In genomic region chr16:56264609-56264972, GRCh38 we compare ENCODE assay signal across 22 cellular contexts.
A peak's percentile ranks its signal among the peaks of the same experiment; 100 is the strongest.
DNase-seq lines count a peak whose midpoint lies in the region; ATAC-seq, FAIRE-seq and TF ChIP-seq lines count a peak whose summit lies in the region.
"Had no signal": no experiment of that assay in that cellular context is flagged by ENCODE, and none has a peak within 500 bp of the region (broad histone marks: within the 10 kb centered on the region; RNA-seq: fewer than 3 reads in every experiment).

No MANE protein-coding gene starts in this region.

- no peaks in the 10 kb centered on the region for H3K9me3 Mint-ChIP-seq in stimulated activated effector memory CD8-positive, alpha-beta T cell treated with anti-CD3 and anti-CD28 coated beads, Interleukin-12 subunit alpha, Interleukin-12 subunit beta, amount 100 ng/mL, for 72 hours
- H3K9me3 Mint-ChIP-seq in activated T-helper 1 cell treated with anti-CD3 and anti-CD28 coated beads, Interleukin-12 subunit alpha, Interleukin-12 subunit beta, Interleukin-2, Interleukin-4 antibody, amounts not matched to agents 30 ng/mL and 10 ng/mL and 1 ng/mL, durations not matched to agents 14 hours and 24 hours and 36 hours = no peaks in the 10 kb centered on the region
- H3K9me3 Mint-ChIP-seq in MCF 10A (ENCODE audit: unreplicated experiment) = no peaks in the 10 kb centered on the region
- H3K9me3 Mint-ChIP-seq: activated CD8-positive, alpha-beta T cell treated with anti-CD3 and anti-CD28 coated beads for 36 hours; CD4-positive, alpha-beta T cell; naive thymus-derived CD4-positive, alpha-beta T cell had no signal

- FAIRE-seq in K562 (lab: Jason Lieb, UNC) (no peak), kidney (lab: Jason Lieb, UNC) (peak; percentile 45)

- peaks cover 71% of the 10 kb centered on the region for H3K4me1 ChIP-seq in DND-41 (ENCODE audit: insufficient read depth, low read length)
- H3K4me1 ChIP-seq in K562 (replicated peaks in 1 of 2; ENCODE audit: control insufficient read depth in 2 of 2, insufficient read depth in 2 of 2, low read length in 2 of 2) = peaks cover 22 to 47% of the 10 kb centered on the region in 2 experiments
- H3K4me1 ChIP-seq in kidney (ENCODE audit: control insufficient read depth in 1 of 2, insufficient read depth in 1 of 2, low read depth in 1 of 2, low read length in 2 of 2) = peaks cover 0 to 3% of the 10 kb centered on the region in 2 donors
- H3K4me1 ChIP-seq: colonic mucosa, gastrocnemius medialis, upper lobe of left lung had no signal

- intact Hi-C loops in K562 (cut with micrococcal nuclease) (loop anchor here (5.0 kb wide), 1 partner anchor 53 kb away; no protein-coding TSS in a partner anchor), kidney (cut with DNase I) (no loop called here), MCF 10A (cut with micrococcal nuclease) (no loop called here)
- intact Hi-C loops in activated T-helper 1 cell treated with anti-CD3 and anti-CD28 coated beads, Interleukin-12 subunit alpha, Interleukin-12 subunit beta, Interleukin-2, Interleukin-4 antibody, amounts not matched to agents 30 ng/mL and 10 ng/mL and 1 ng/mL, durations not matched to agents 14 hours and 24 hours and 36 hours (cut with micrococcal nuclease) = no loop called here

- H3K36me3 Mint-ChIP-seq in stimulated activated effector memory CD8-positive, alpha-beta T cell treated with anti-CD3 and anti-CD28 coated beads, Interleukin-12 subunit alpha, Interleukin-12 subunit beta, amount 100 ng/mL, for 72 hours = no peaks in the 10 kb centered on the region
- H3K36me3 Mint-ChIP-seq in activated T-helper 1 cell treated with anti-CD3 and anti-CD28 coated beads, Interleukin-12 subunit alpha, Interleukin-12 subunit beta, Interleukin-2, Interleukin-4 antibody, amounts not matched to agents 30 ng/mL and 10 ng/mL and 1 ng/mL, durations not matched to agents 14 hours and 24 hours and 36 hours (ENCODE audit: low read depth) = peaks cover 1% of the 10 kb centered on the region
- peaks cover 5% of the 10 kb centered on the region for H3K36me3 Mint-ChIP-seq in MCF 10A (ENCODE audit: insufficient read depth, unreplicated experiment)
- H3K36me3 Mint-ChIP-seq: naive thymus-derived CD4-positive, alpha-beta T cell had no signal

- ATAC-seq in DND-41 (ENCODE audit: insufficient read depth, low read depth) (no peak), K562 (no peak), HG02870 (IDR thresholded peaks at IDR 0.05; ENCODE audit: unreplicated experiment) (no peak)
- ATAC-seq in stimulated activated effector memory CD8-positive, alpha-beta T cell treated with anti-CD3 and anti-CD28 coated beads, Interleukin-12 subunit alpha, Interleukin-12 subunit beta, amount 100 ng/mL, for 72 hours = no peak
- ATAC-seq: activated CD8-positive, alpha-beta T cell treated with anti-CD3 and anti-CD28 coated beads for 36 hours; gastrocnemius medialis; naive thymus-derived CD4-positive, alpha-beta T cell; stimulated activated naive CD8-positive, alpha-beta T cell treated with anti-CD3 and anti-CD28 coated beads, Interleukin-15, Interleukin-2, amounts not matched to agents 100 U/mL and 50 U/mL, for 24 hours had no signal

- TF ChIP-seq CTCF in DND-41 (IDR thresholded peaks at IDR 0.05; ENCODE audit: borderline replicate concordance, extremely low read depth, low read length, poor library complexity, severe bottlenecking) = no peak
- TF ChIP-seq CTCF in K562 (IDR thresholded peaks at IDR 0.05 in 2 of 3, conservative IDR thresholded peaks at IDR 0.05 in 1 of 3; ENCODE audit: insufficient read depth in 2 of 3, low read depth in 1 of 3, low read length in 3 of 3) = no peak
- no peak for TF ChIP-seq CTCF in kidney (IDR thresholded peaks at IDR 0.05; ENCODE audit: borderline replicate concordance, extremely low read depth, insufficient read depth)
- TF ChIP-seq CTCF in MCF 10A (IDR thresholded peaks at IDR 0.05; ENCODE audit: unreplicated experiment) = no peak

- no TSS peak for BruUV-seq in K562 (replicated peaks; lab: Mats Ljungman, UMichigan)
- no TSS peak for BruUV-seq in MCF 10A (replicated peaks; lab: Mats Ljungman, UMichigan)

- TF ChIP-seq RAD21 in K562 (CRISPR knock-in tag; conservative IDR thresholded peaks at IDR 0.05 in 1 of 2, IDR thresholded peaks at IDR 0.05 in 1 of 2) = no peak

- TF ChIP-seq POLR2A in K562 (conservative IDR thresholded peaks at IDR 0.05) = no peak

- H3K36me3 ChIP-seq in DND-41 (ENCODE audit: insufficient read depth, low read length) (no peaks in the 10 kb centered on the region), K562 (ENCODE audit: control insufficient read depth, insufficient read depth, low read length) (no peaks in the 10 kb centered on the region), kidney (ENCODE audit: control insufficient read depth in 1 of 2, insufficient read depth in 2 of 2, low read length in 2 of 2) (no peaks in the 10 kb centered on the region)
- H3K36me3 ChIP-seq: colonic mucosa, esophagus squamous epithelium, gastrocnemius medialis, MG63, upper lobe of left lung had no signal

- H2AFZ ChIP-seq in DND-41 (ENCODE audit: low read depth, low read length) (no peak overlapping the region), K562 (ENCODE audit: low read depth, low read length) (peak overlapping the region; percentile 81; the same call in 1 of the 2 replicates)

- H3K27me3 Mint-ChIP-seq in activated T-helper 1 cell treated with anti-CD3 and anti-CD28 coated beads, Interleukin-12 subunit alpha, Interleukin-12 subunit beta, Interleukin-2, Interleukin-4 antibody, amounts not matched to agents 30 ng/mL and 10 ng/mL and 1 ng/mL, durations not matched to agents 14 hours and 24 hours and 36 hours (ENCODE audit: insufficient read depth) = peaks cover 15% of the 10 kb centered on the region
- peaks cover 19% of the 10 kb centered on the region for H3K27me3 Mint-ChIP-seq in MCF 10A (ENCODE audit: insufficient read depth, unreplicated experiment)
- H3K27me3 Mint-ChIP-seq: activated CD8-positive, alpha-beta T cell treated with anti-CD3 and anti-CD28 coated beads for 36 hours; CD4-positive, alpha-beta T cell had no signal

- no peaks in the 10 kb centered on the region for H3K9me1 ChIP-seq in K562 (ENCODE audit: control insufficient read depth, insufficient read depth, low read length)

- WGBS in K562 (ENCODE audit: insufficient coverage, low coverage, missing lambda C conversion rate) = 21% methylated on average over 2 of the region's 2 CpGs

- H3K4me3 ChIP-seq in DND-41 (ENCODE audit: low read depth in 1 of 2, low read length in 2 of 2) (no peak overlapping the region), K562 (no peak overlapping the region), kidney (ENCODE audit: low read length in 2 of 2) (no peak overlapping the region)
- H3K4me3 ChIP-seq: colonic mucosa, esophagus squamous epithelium, gastrocnemius medialis, MG63, upper lobe of left lung had no signal

- no peak overlapping the region for H3K9ac ChIP-seq in DND-41 (ENCODE audit: low read depth, low read length)
- H3K9ac ChIP-seq in K562 (ENCODE audit: insufficient read depth in 1 of 2, low read depth in 2 of 2, low read length in 2 of 2) = no peak overlapping the region
- H3K9ac ChIP-seq in kidney (ENCODE audit: low read length in 2 of 2) = no peak overlapping the region

- DNase-seq in DND-41 (no peak), K562 (ENCODE audit: extremely low read depth in 1 of 4, low spot score in 3 of 4) (no peak), kidney (no peak), AG08396 (ENCODE audit: low spot score) (no peak), MCF 10A (ENCODE audit: unreplicated experiment) (no peak)
- DNase-seq in stimulated activated effector memory CD8-positive, alpha-beta T cell treated with anti-CD3 and anti-CD28 coated beads, Interleukin-12 subunit alpha, Interleukin-12 subunit beta, amount 100 ng/mL, for 72 hours (ENCODE audit: low spot score in 2 of 2) = no peak
- DNase-seq in activated T-helper 1 cell treated with anti-CD3 and anti-CD28 coated beads, Interleukin-12 subunit alpha, Interleukin-12 subunit beta, Interleukin-2, Interleukin-4 antibody, amounts not matched to agents 30 ng/mL and 10 ng/mL and 1 ng/mL, durations not matched to agents 14 hours and 24 hours and 36 hours (ENCODE audit: low spot score) = no peak
- DNase-seq: activated CD8-positive, alpha-beta T cell treated with anti-CD3 and anti-CD28 coated beads for 36 hours; activated gamma-delta T cell; CD4-positive, alpha-beta T cell; colonic mucosa; esophagus squamous epithelium; gastrocnemius medialis; MG63; naive thymus-derived CD4-positive, alpha-beta T cell; NCI-H1417 treated with DMSO at 0.1 percent for 48 hours; stimulated activated CD4-positive, alpha-beta T cell treated with anti-CD3 and anti-CD28 coated beads, Interleukin-12 subunit alpha, Interleukin-12 subunit beta, amount 100 ng/mL, for 4 hours; stimulated activated CD4-positive, alpha-beta T cell treated with anti-CD3 and anti-CD28 coated beads, Interleukin-4, amount 100 ng/mL, for 4 hours; stimulated activated naive CD8-positive, alpha-beta T cell treated with anti-CD3 and anti-CD28 coated beads, Interleukin-15, Interleukin-2, amounts not matched to agents 100 U/mL and 50 U/mL, for 24 hours; T1000; upper lobe of left lung had no signal

- 0 out of 2 replicates have a peak, but pooled peaks cover 2% of the 10 kb centered on the region for H4K20me1 ChIP-seq in DND-41 (ENCODE audit: insufficient read depth, low read length)
- no peaks in the 10 kb centered on the region for H4K20me1 ChIP-seq in K562 (replicated peaks; ENCODE audit: control insufficient read depth, insufficient read depth, low read length)

- no peak overlapping the region for H3K4me3 Mint-ChIP-seq in stimulated activated effector memory CD8-positive, alpha-beta T cell treated with anti-CD3 and anti-CD28 coated beads, Interleukin-12 subunit alpha, Interleukin-12 subunit beta, amount 100 ng/mL, for 72 hours
- H3K4me3 Mint-ChIP-seq in activated T-helper 1 cell treated with anti-CD3 and anti-CD28 coated beads, Interleukin-12 subunit alpha, Interleukin-12 subunit beta, Interleukin-2, Interleukin-4 antibody, amounts not matched to agents 30 ng/mL and 10 ng/mL and 1 ng/mL, durations not matched to agents 14 hours and 24 hours and 36 hours = no peak overlapping the region
- no peak overlapping the region for H3K4me3 Mint-ChIP-seq in MCF 10A (ENCODE audit: unreplicated experiment)
- H3K4me3 Mint-ChIP-seq: activated CD8-positive, alpha-beta T cell treated with anti-CD3 and anti-CD28 coated beads for 36 hours; CD4-positive, alpha-beta T cell; naive thymus-derived CD4-positive, alpha-beta T cell had no signal

- TF ChIP-seq EP300 in K562 (IDR thresholded peaks at IDR 0.05; ENCODE audit: low read length) = no peak

- H3K4me2 ChIP-seq in DND-41 (ENCODE audit: insufficient read depth, low read length) (no peak overlapping the region), K562 (ENCODE audit: insufficient read depth, low read length) (0 out of 2 replicates have a peak overlapping the region, but pooled peaks have one; percentile 18)

- H3K79me2 ChIP-seq in DND-41 (ENCODE audit: insufficient read depth, low read length) = peaks cover 10% of the 10 kb centered on the region
- H3K79me2 ChIP-seq in K562 (ENCODE audit: control insufficient read depth, insufficient read depth, low read length) = no peaks in the 10 kb centered on the region

- CTCF ChIA-PET in K562 (lab: Yijun Ruan, JAX; ENCODE audit: low intra/inter-chr PET ratio) = no interaction called here
- CTCF ChIA-PET in MCF 10A (lab: Yijun Ruan, JAX) = interaction anchor here (0.5 to 1.7 kb wide), 3 partner anchors 16 to 321 kb away, joined by 3 to 4 read pairs (median 3); no protein-coding TSS in a partner anchor

- H3K27me3 ChIP-seq in DND-41 (ENCODE audit: insufficient read depth, low read length, poor library complexity) (no peaks in the 10 kb centered on the region), K562 (ENCODE audit: control insufficient read depth in 2 of 2, insufficient read depth in 2 of 2, low read length in 2 of 2) (no peaks in the 10 kb centered on the region)
- H3K27me3 ChIP-seq: colonic mucosa, esophagus squamous epithelium, gastrocnemius medialis, MG63, upper lobe of left lung had no signal

- in situ Hi-C loops in K562 (cut with MboI) = no loop called here

- peak overlapping the region; percentile 48 for H3K27ac Mint-ChIP-seq in stimulated activated effector memory CD8-positive, alpha-beta T cell treated with anti-CD3 and anti-CD28 coated beads, Interleukin-12 subunit alpha, Interleukin-12 subunit beta, amount 100 ng/mL, for 72 hours
- no peak overlapping the region for H3K27ac Mint-ChIP-seq in activated T-helper 1 cell treated with anti-CD3 and anti-CD28 coated beads, Interleukin-12 subunit alpha, Interleukin-12 subunit beta, Interleukin-2, Interleukin-4 antibody, amounts not matched to agents 30 ng/mL and 10 ng/mL and 1 ng/mL, durations not matched to agents 14 hours and 24 hours and 36 hours
- H3K27ac Mint-ChIP-seq in MCF 10A (ENCODE audit: low read depth, unreplicated experiment) = no peak overlapping the region
- H3K27ac Mint-ChIP-seq: activated CD8-positive, alpha-beta T cell treated with anti-CD3 and anti-CD28 coated beads for 36 hours had no signal

- POLR2A ChIA-PET in K562 (lab: Yijun Ruan, JAX) (interaction anchor here (1.4 to 4.0 kb wide), 4 partner anchors 9 to 18 kb away, joined by 3 to 38 read pairs (median 6); no protein-coding TSS in a partner anchor), MCF 10A (lab: Yijun Ruan, JAX) (no interaction called here)

- H3K27ac ChIP-seq in DND-41 (ENCODE audit: low read length) (peak overlapping the region; percentile 91; the same call in 1 of the 2 replicates), K562 (ENCODE audit: extremely low read depth, low read depth, low read length) (no peak overlapping the region), kidney (ENCODE audit: low read depth in 2 of 2, low read length in 2 of 2) (no peak overlapping the region)
- H3K27ac ChIP-seq: colonic mucosa, esophagus squamous epithelium, gastrocnemius medialis, upper lobe of left lung had no signal

- peaks cover 60% of the 10 kb centered on the region for H3K4me1 Mint-ChIP-seq in stimulated activated effector memory CD8-positive, alpha-beta T cell treated with anti-CD3 and anti-CD28 coated beads, Interleukin-12 subunit alpha, Interleukin-12 subunit beta, amount 100 ng/mL, for 72 hours
- peaks cover 26% of the 10 kb centered on the region for H3K4me1 Mint-ChIP-seq in activated T-helper 1 cell treated with anti-CD3 and anti-CD28 coated beads, Interleukin-12 subunit alpha, Interleukin-12 subunit beta, Interleukin-2, Interleukin-4 antibody, amounts not matched to agents 30 ng/mL and 10 ng/mL and 1 ng/mL, durations not matched to agents 14 hours and 24 hours and 36 hours (ENCODE audit: low read depth)
- no peaks in the 10 kb centered on the region for H3K4me1 Mint-ChIP-seq in MCF 10A (ENCODE audit: insufficient read depth, unreplicated experiment)

- H3K9me3 ChIP-seq in DND-41 (ENCODE audit: insufficient read depth, low read length, severe bottlenecking) (no peaks in the 10 kb centered on the region), K562 (replicated peaks; ENCODE audit: control insufficient read depth, insufficient read depth, low read depth, low read length) (no peaks in the 10 kb centered on the region), kidney (ENCODE audit: control insufficient read depth in 1 of 2, low read length in 2 of 2) (no peaks in the 10 kb centered on the region)
- H3K9me3 ChIP-seq: colonic mucosa, esophagus squamous epithelium, gastrocnemius medialis, MG63, upper lobe of left lung had no signal
